In genomic region chr16:76294691-76295214, GRCh38 we compare ENCODE assay signal across 33 cellular contexts. TPM values are rescaled to one million over a fixed set of nuclear protein-coding genes. Genes with fewer than 3 reads are reported as not detected.
"Had no signal": no experiment of that assay in that cellular context is flagged by ENCODE, and none has a peak within 500 bp of the region (broad histone marks: within the 10 kb centered on the region; RNA-seq: fewer than 3 reads in every experiment).

No MANE protein-coding gene starts in this region.

- H3K9ac ChIP-seq: SK-N-SH had no signal

- H3K27ac ChIP-seq: ascending aorta, cardiac muscle cell, SJSA1 had no signal

- H3K9me3 Mint-ChIP-seq: activated naive CD8-positive, alpha-beta T cell treated with anti-CD3 and anti-CD28 coated beads for 36 hours had no signal

- H3K27me3 ChIP-seq: ascending aorta, cardiac muscle cell, MG63, SJSA1 had no signal

- H3K4me1 ChIP-seq: ascending aorta, SJSA1 had no signal

- H3K4me2 ChIP-seq: SK-N-SH had no signal

- DNase-seq: activated CD4-positive, alpha-beta memory T cell treated with anti-CD3 and anti-CD28 coated beads, Interleukin-2, amount 10 ng/mL, durations not matched to agents 7 days and 5 days; activated CD4-positive, alpha-beta T cell treated with anti-CD3 and anti-CD28 coated beads, Interleukin-2, amount 50 U/mL, for 1 hour; activated CD8-positive, alpha-beta memory T cell treated with anti-CD3 and anti-CD28 coated beads for 24 hours; activated CD8-positive, alpha-beta memory T cell treated with anti-CD3 and anti-CD28 coated beads, Interleukin-2, amount 10 ng/mL, durations not matched to agents 7 days and 5 days; activated effector memory CD4-positive, alpha-beta T cell treated with anti-CD3 and anti-CD28 coated beads, Interleukin-2, amount 50 U/mL, for 16 hours; activated naive CD4-positive, alpha-beta T cell; activated naive CD4-positive, alpha-beta T cell treated with anti-CD3 and anti-CD28 coated beads, Interleukin-2, amount 50 U/mL, for 16 hours; activated naive CD8-positive, alpha-beta T cell treated with anti-CD3 and anti-CD28 coated beads for 36 hours; activated T-cell treated with anti-CD3 and anti-CD28 coated beads, Interleukin-2, amount 50 U/mL, for 1 hour; activated T-cell treated with anti-CD3 and anti-CD28 coated beads, Interleukin-2, amount 50 U/mL, for 72 hours; amygdala; Kasumi-1; MG63; NCI-H1048; NCI-H1105 treated with DMSO at 0.1 percent for 48 hours; NCI-H1436; NCI-H1694 treated with DMSO at 0.1 percent for 48 hours; NCI-H2029; NCI-H345; NCI-H524 treated with DMSO at 0.1 percent for 48 hours; NK-92 treated with Interleukin-12 subunit alpha and Interleukin-12 subunit beta, amount 100 ng/mL, for 24 hours; RPMI8226; SHP77 treated with DMSO at 0.1 percent for 48 hours; SK-N-SH had no signal

- H3K27ac Mint-ChIP-seq: activated CD4-positive, alpha-beta memory T cell treated with anti-CD3 and anti-CD28 coated beads, Interleukin-2, amount 10 ng/mL, durations not matched to agents 7 days and 5 days; activated CD8-positive, alpha-beta memory T cell treated with anti-CD3 and anti-CD28 coated beads, Interleukin-2, amount 10 ng/mL, durations not matched to agents 7 days and 5 days; activated naive CD8-positive, alpha-beta T cell treated with anti-CD3 and anti-CD28 coated beads for 36 hours; activated T-cell treated with anti-CD3 and anti-CD28 coated beads, Interleukin-2, amount 50 U/mL, for 72 hours; activated T-helper 17 cell treated with anti-CD3 and anti-CD28 coated beads, Interleukin-2, amount 50 U/mL, for 72 hours; T-helper 1 cell treated with Interleukin-12 subunit alpha and Interleukin-12 subunit beta and Interleukin-4 antibody, amounts not matched to agents 30 μg/mL and 1 μg/mL, for 36 hours; T-helper 2 cell treated with Interferon-gamma antibody and Interleukin-4, amounts not matched to agents 5 μg/mL and 100 μg/mL, for 36 hours had no signal

- H3K9me3 ChIP-seq: ascending aorta, MG63, SJSA1, SK-N-SH had no signal

- H3K36me3 ChIP-seq: ascending aorta, cardiac muscle cell, MG63, SJSA1 had no signal

- ATAC-seq: activated CD8-positive, alpha-beta memory T cell treated with anti-CD3 and anti-CD28 coated beads, Interleukin-2, amount 10 ng/mL, durations not matched to agents 7 days and 5 days; activated T-cell treated with anti-CD3 and anti-CD28 coated beads, Interleukin-2, amount 50 U/mL, for 72 hours; activated T-helper 17 cell treated with anti-CD3 and anti-CD28 coated beads, Interleukin-2, amount 50 U/mL, for 72 hours; Panc1 had no signal

- H3K4me3 ChIP-seq: ascending aorta, cardiac muscle cell, MG63, SJSA1 had no signal

- H3K9me2 ChIP-seq: SK-N-SH had no signal

- H3K4me3 Mint-ChIP-seq: activated CD4-positive, alpha-beta memory T cell treated with anti-CD3 and anti-CD28 coated beads, Interleukin-2, amount 10 ng/mL, durations not matched to agents 7 days and 5 days; activated CD8-positive, alpha-beta memory T cell treated with anti-CD3 and anti-CD28 coated beads, Interleukin-2, amount 10 ng/mL, durations not matched to agents 7 days and 5 days; activated naive CD8-positive, alpha-beta T cell treated with anti-CD3 and anti-CD28 coated beads for 36 hours; activated T-cell treated with anti-CD3 and anti-CD28 coated beads, Interleukin-2, amount 50 U/mL, for 72 hours; activated T-helper 17 cell treated with anti-CD3 and anti-CD28 coated beads, Interleukin-2, amount 50 U/mL, for 72 hours; central memory CD8-positive, alpha-beta T cell; T-helper 1 cell treated with Interleukin-12 subunit alpha and Interleukin-12 subunit beta and Interleukin-4 antibody, amounts not matched to agents 30 μg/mL and 1 μg/mL, for 36 hours; T-helper 2 cell treated with Interferon-gamma antibody and Interleukin-4, amounts not matched to agents 5 μg/mL and 100 μg/mL, for 36 hours had no signal

- H3K36me3 Mint-ChIP-seq: activated CD8-positive, alpha-beta memory T cell treated with anti-CD3 and anti-CD28 coated beads, Interleukin-2, amount 10 ng/mL, durations not matched to agents 7 days and 5 days; activated naive CD8-positive, alpha-beta T cell treated with anti-CD3 and anti-CD28 coated beads for 36 hours had no signal

- H3K27me3 Mint-ChIP-seq: activated CD4-positive, alpha-beta memory T cell treated with anti-CD3 and anti-CD28 coated beads, Interleukin-2, amount 10 ng/mL, durations not matched to agents 7 days and 5 days; activated CD8-positive, alpha-beta memory T cell treated with anti-CD3 and anti-CD28 coated beads, Interleukin-2, amount 10 ng/mL, durations not matched to agents 7 days and 5 days; activated naive CD8-positive, alpha-beta T cell treated with anti-CD3 and anti-CD28 coated beads for 36 hours; activated T-helper 17 cell treated with anti-CD3 and anti-CD28 coated beads, Interleukin-2, amount 50 U/mL, for 72 hours; central memory CD8-positive, alpha-beta T cell had no signal

- H3K4me1 Mint-ChIP-seq: activated CD4-positive, alpha-beta memory T cell treated with anti-CD3 and anti-CD28 coated beads, Interleukin-2, amount 10 ng/mL, durations not matched to agents 7 days and 5 days; activated CD8-positive, alpha-beta memory T cell treated with anti-CD3 and anti-CD28 coated beads, Interleukin-2, amount 10 ng/mL, durations not matched to agents 7 days and 5 days; activated naive CD8-positive, alpha-beta T cell treated with anti-CD3 and anti-CD28 coated beads for 36 hours; activated T-helper 17 cell treated with anti-CD3 and anti-CD28 coated beads, Interleukin-2, amount 50 U/mL, for 72 hours; central memory CD8-positive, alpha-beta T cell had no signal

RNA-seq across cellular contexts. Expression of gene CNTNAP4, which starts 17.6 kb away (rescaled TPM):
- total RNA-seq: activated CD4-positive, alpha-beta memory T cell treated with anti-CD3 and anti-CD28 coated beads, Interleukin-2, amount 10 ng/mL, durations not matched to agents 7 days and 5 days; activated CD8-positive, alpha-beta memory T cell treated with anti-CD3 and anti-CD28 coated beads, Interleukin-2, amount 10 ng/mL, durations not matched to agents 7 days and 5 days; activated naive CD8-positive, alpha-beta T cell treated with anti-CD3 and anti-CD28 coated beads for 36 hours; activated T-cell treated with anti-CD3 and anti-CD28 coated beads, Interleukin-2, amount 50 U/mL, for 72 hours; activated T-helper 17 cell treated with anti-CD3 and anti-CD28 coated beads, Interleukin-2, amount 50 U/mL, for 72 hours; ascending aorta; chondrocyte; SJSA1 had no signal
- polyA plus RNA-seq: cardiac muscle cell, SK-N-SH had no signal
